ENCODE assay signal across 11 cellular contexts in genomic region chr18:46260016-46260878, GRCh38.
DNase-seq lines count a peak whose midpoint lies in the region; ATAC-seq, FAIRE-seq and TF ChIP-seq lines count a peak whose summit lies in the region.
"Had no signal": no experiment of that assay in that cellular context is flagged by ENCODE, and none has a peak within 500 bp of the region (broad histone marks: within the 10 kb centered on the region; RNA-seq: fewer than 3 reads in every experiment).

No MANE protein-coding gene starts in this region.

- no peak overlapping the region for H3K23ac ChIP-seq in H1 (ENCODE audit: insufficient read length)

- no peaks in the 10 kb centered on the region for H3K9me3 ChIP-seq in HUES6 (ENCODE audit: control insufficient read depth, insufficient read depth, low read depth, low read length)
- H3K9me3 ChIP-seq in H1 (ENCODE audit: insufficient read depth in 2 of 2, low read depth in 1 of 2, low read length in 1 of 2) = no peaks in the 10 kb centered on the region
- H3K9me3 ChIP-seq in ovary = no peaks in the 10 kb centered on the region

- ATAC-seq in GM21619 (IDR thresholded peaks at IDR 0.05; ENCODE audit: unreplicated experiment) = no peak

- peak; percentile 54 for DNase-seq in AG08395 (ENCODE audit: low spot score)
- no peak for DNase-seq in H1 (ENCODE audit: low read depth in 1 of 2, low spot score in 2 of 2)
- peak; percentile 51 for DNase-seq in myocyte (ENCODE audit: low read depth)
- DNase-seq in ovary = no peak
- DNase-seq in activated T-helper 2 cell treated with anti-CD3 and anti-CD28 coated beads, Interferon-gamma antibody, Interleukin-2, Interleukin-4, amounts not matched to agents 10 μg/mL and 5 μg/mL and 100 μg/mL, durations not matched to agents 14 hours and 24 hours and 36 hours (ENCODE audit: low spot score) = no peak
- DNase-seq in NCI-H1694 (lab: John Stamatoyannopoulos, UW) = no peak
- DNase-seq: activated CD4-positive, alpha-beta memory T cell treated with anti-CD3 and anti-CD28 coated beads, Interleukin-2, amount 10 ng/mL, durations not matched to agents 7 days and 5 days; cerebellar nuclear complex had no signal

- no peak overlapping the region for H3K4me3 Mint-ChIP-seq in activated T-helper 2 cell treated with anti-CD3 and anti-CD28 coated beads, Interferon-gamma antibody, Interleukin-2, Interleukin-4, amounts not matched to agents 10 μg/mL and 5 μg/mL and 100 μg/mL, durations not matched to agents 14 hours and 24 hours and 36 hours (ENCODE audit: low read depth)
- H3K4me3 Mint-ChIP-seq: activated CD4-positive, alpha-beta memory T cell treated with anti-CD3 and anti-CD28 coated beads, Interleukin-2, amount 10 ng/mL, durations not matched to agents 7 days and 5 days had no signal

- H4K20me1 ChIP-seq in H1 (replicated peaks in 1 of 2; ENCODE audit: control insufficient read depth in 1 of 2, insufficient read depth in 2 of 2, low read length in 2 of 2) = no peaks in the 10 kb centered on the region

- no peak overlapping the region for H4K5ac ChIP-seq in H1 (ENCODE audit: insufficient read length, low read depth, low read length)

- TF ChIP-seq POLR2A in H1 (IDR thresholded peaks at IDR 0.05; ENCODE audit: control extremely low read depth in 1 of 2, low read depth in 2 of 2, low read length in 2 of 2) (no peak), ovary (IDR thresholded peaks at IDR 0.05) (no peak)

- H2BK15ac ChIP-seq in H1 (ENCODE audit: low read length) = no peak overlapping the region

- FAIRE-seq in H1 (lab: Jason Lieb, UNC) = no peak

- WGBS in H1 (ENCODE audit: extremely low coverage in 1 of 2, insufficient coverage in 1 of 2, insufficient read length in 1 of 2, insufficient replicate concordance in 2 of 2, low coverage in 1 of 2, low lambda C conversion rate in 2 of 2, missing lambda C conversion rate in 1 of 2), 2 experiments = 83% methylated on average over 4 of the region's 4 CpGs; no CpG with 5 or more reads in 1 of the 2 experiments
- WGBS in ovary, 3 donors = 90 to 92% (median 91%) methylated on average over 4 of the region's 4 CpGs

- H3K4me3 ChIP-seq in HUES6 (ENCODE audit: low read depth, low read length) = no peak overlapping the region
- H3K4me3 ChIP-seq in H1 (ENCODE audit: extremely low read depth in 1 of 4, insufficient read depth in 2 of 4, low read depth in 3 of 4, low read length in 4 of 4) = no peak overlapping the region
- H3K4me3 ChIP-seq in ovary = no peak overlapping the region

- H4K8ac ChIP-seq in H1 (ENCODE audit: extremely low read depth, insufficient read depth, low read length) = no peak overlapping the region

- H2AFZ ChIP-seq in H1 (ENCODE audit: low read length) = no peak overlapping the region
- H2AFZ ChIP-seq: parathyroid adenoma had no signal

- 0 out of 2 replicates have a peak overlapping the region, but pooled peaks have one; percentile 14 for H3K27ac ChIP-seq in HUES6 (ENCODE audit: low read depth, low read length)
- H3K27ac ChIP-seq in H1 (ENCODE audit: low read depth, low read length) = no peak overlapping the region
- H3K27ac ChIP-seq in ovary = no peak overlapping the region
- H3K27ac ChIP-seq: parathyroid adenoma had no signal

- H3K9me3 Mint-ChIP-seq in activated T-helper 2 cell treated with anti-CD3 and anti-CD28 coated beads, Interferon-gamma antibody, Interleukin-2, Interleukin-4, amounts not matched to agents 10 μg/mL and 5 μg/mL and 100 μg/mL, durations not matched to agents 14 hours and 24 hours and 36 hours = no peaks in the 10 kb centered on the region
- H3K9me3 Mint-ChIP-seq: activated CD4-positive, alpha-beta memory T cell treated with anti-CD3 and anti-CD28 coated beads, Interleukin-2, amount 10 ng/mL, durations not matched to agents 7 days and 5 days had no signal

- H3K4me2 ChIP-seq in H1 (ENCODE audit: insufficient read depth in 1 of 2, low read depth in 2 of 2, low read length in 2 of 2) = peak overlapping the region in 1 of 2 experiments; percentile 2; a peak in 1 of 4 replicates

- CTCF ChIA-PET in H1 (lab: Charles Lee; ENCODE audit: partially characterized antibody) = interaction anchor here (0.6 to 1.8 kb wide), 7 partner anchors 11 to 86 kb away, joined by 3 to 6 read pairs (median 4); a partner anchor contains a TSS

- H2AK5ac ChIP-seq in H1 (ENCODE audit: low read depth, low read length) = no peak overlapping the region

- peaks cover 47% of the 10 kb centered on the region for H3K4me1 Mint-ChIP-seq in activated T-helper 2 cell treated with anti-CD3 and anti-CD28 coated beads, Interferon-gamma antibody, Interleukin-2, Interleukin-4, amounts not matched to agents 10 μg/mL and 5 μg/mL and 100 μg/mL, durations not matched to agents 14 hours and 24 hours and 36 hours (ENCODE audit: low read depth)

- no peak for TF ChIP-seq RAD21 in H1 (IDR thresholded peaks at IDR 0.05 in 1 of 2, conservative IDR thresholded peaks at IDR 0.05 in 1 of 2; ENCODE audit: low read depth in 2 of 2, low read length in 2 of 2)

- POLR2A ChIA-PET in H1 (lab: Charles Lee; ENCODE audit: partially characterized antibody) = interaction anchor here (1.0 to 2.0 kb wide), 5 partner anchors 8 to 87 kb away, joined by 3 to 6 read pairs (median 4); no protein-coding TSS in a partner anchor

- no peaks in the 10 kb centered on the region for H3K27me3 ChIP-seq in HUES6 (ENCODE audit: control insufficient read depth, insufficient read depth, low read length)
- no peaks in the 10 kb centered on the region for H3K27me3 ChIP-seq in H1 (replicated peaks in 1 of 4; ENCODE audit: control insufficient read depth in 3 of 4, extremely low read depth in 1 of 4, insufficient read depth in 3 of 4, low read length in 3 of 4)
- H3K27me3 ChIP-seq in ovary = no peaks in the 10 kb centered on the region

- TF ChIP-seq EP300 in H1 (IDR thresholded peaks at IDR 0.05; ENCODE audit: borderline replicate concordance in 1 of 2, low read depth in 2 of 2, low read length in 2 of 2) = no peak
- no peak for TF ChIP-seq EP300 in ovary (IDR thresholded peaks at IDR 0.05)

- H3K79me1 ChIP-seq in H1 (ENCODE audit: low read depth, low read length) = no peaks in the 10 kb centered on the region

- H3K27me3 Mint-ChIP-seq in activated T-helper 2 cell treated with anti-CD3 and anti-CD28 coated beads, Interferon-gamma antibody, Interleukin-2, Interleukin-4, amounts not matched to agents 10 μg/mL and 5 μg/mL and 100 μg/mL, durations not matched to agents 14 hours and 24 hours and 36 hours (ENCODE audit: low read depth) = no peaks in the 10 kb centered on the region
- H3K27me3 Mint-ChIP-seq: activated CD4-positive, alpha-beta memory T cell treated with anti-CD3 and anti-CD28 coated beads, Interleukin-2, amount 10 ng/mL, durations not matched to agents 7 days and 5 days had no signal

- intact Hi-C loops in ovary (cut with DNase I) = no loop called here
- intact Hi-C loops in activated T-helper 2 cell treated with anti-CD3 and anti-CD28 coated beads, Interferon-gamma antibody, Interleukin-2, Interleukin-4, amounts not matched to agents 10 μg/mL and 5 μg/mL and 100 μg/mL, durations not matched to agents 14 hours and 24 hours and 36 hours (cut with micrococcal nuclease) = no loop called here

- peaks cover 67% of the 10 kb centered on the region for H3K36me3 Mint-ChIP-seq in activated T-helper 2 cell treated with anti-CD3 and anti-CD28 coated beads, Interferon-gamma antibody, Interleukin-2, Interleukin-4, amounts not matched to agents 10 μg/mL and 5 μg/mL and 100 μg/mL, durations not matched to agents 14 hours and 24 hours and 36 hours (ENCODE audit: low read depth)

- no peak overlapping the region for H2BK120ac ChIP-seq in H1 (replicated peaks; ENCODE audit: low read depth, low read length)

- H3K4ac ChIP-seq in H1 (replicated peaks; ENCODE audit: insufficient read length, low read depth, low read length) = no peak overlapping the region

- peak overlapping the region; percentile 44; the same call in 1 of the 2 replicates for H2BK12ac ChIP-seq in H1 (ENCODE audit: low read depth, low read length)

- H3K36me3 ChIP-seq in HUES6 (ENCODE audit: control insufficient read depth, insufficient read depth, low read length) = no peaks in the 10 kb centered on the region; the same call in 1 of the 2 replicates
- H3K36me3 ChIP-seq in H1 (ENCODE audit: control insufficient read depth in 2 of 4, insufficient read depth in 4 of 4, low read length in 3 of 4) = peaks cover 0 to 8% (median 0%) of the 10 kb centered on the region in 4 experiments; a peak in 2 of 8 replicates
- H3K36me3 ChIP-seq in ovary = no peaks in the 10 kb centered on the region

- H3K4me1 ChIP-seq in HUES6 (ENCODE audit: control insufficient read depth, insufficient read depth, low read length) (peaks cover 54% of the 10 kb centered on the region), H1 (replicated peaks in 1 of 4; ENCODE audit: control insufficient read depth in 3 of 4, insufficient read depth in 4 of 4, low read length in 3 of 4) (peaks cover 8 to 44% (median 31%) of the 10 kb centered on the region in 4 experiments), ovary (ENCODE audit: insufficient read depth) (peaks cover 3% of the 10 kb centered on the region)

- no peak overlapping the region for H3K14ac ChIP-seq in H1 (ENCODE audit: insufficient read length)

- H2BK5ac ChIP-seq in H1 (ENCODE audit: low read depth, low read length) = no peak overlapping the region

- 0 out of 2 replicates have a peak overlapping the region, but pooled peaks have one; percentile 10 for H3K18ac ChIP-seq in H1 (ENCODE audit: extremely low read depth, low read length)

- no peak overlapping the region for H3K56ac ChIP-seq in H1 (replicated peaks; ENCODE audit: insufficient read length, low read depth, low read length)

- H2BK20ac ChIP-seq in H1 (ENCODE audit: low read length) = no peak overlapping the region

- peaks cover 0 to 4% of the 10 kb centered on the region in 2 experiments; a peak in 1 of 4 replicates for H3K79me2 ChIP-seq in H1 (ENCODE audit: control insufficient read depth in 1 of 2, insufficient read depth in 2 of 2, low read length in 2 of 2)

- H3K27ac Mint-ChIP-seq in activated T-helper 2 cell treated with anti-CD3 and anti-CD28 coated beads, Interferon-gamma antibody, Interleukin-2, Interleukin-4, amounts not matched to agents 10 μg/mL and 5 μg/mL and 100 μg/mL, durations not matched to agents 14 hours and 24 hours and 36 hours = no peak overlapping the region
- H3K27ac Mint-ChIP-seq: activated CD4-positive, alpha-beta memory T cell treated with anti-CD3 and anti-CD28 coated beads, Interleukin-2, amount 10 ng/mL, durations not matched to agents 7 days and 5 days had no signal

- H3K9ac ChIP-seq in HUES6 (ENCODE audit: low read length) (no peak overlapping the region), H1 (replicated peaks in 1 of 4; ENCODE audit: extremely low read depth in 1 of 4, low read depth in 3 of 4, low read length in 3 of 4) (no peak overlapping the region)
- H3K9ac ChIP-seq: parathyroid adenoma had no signal

- H3K23me2 ChIP-seq in H1 (ENCODE audit: low read depth, low read length) = no peaks in the 10 kb centered on the region

- no peak overlapping the region for H4K91ac ChIP-seq in H1 (replicated peaks; ENCODE audit: insufficient read length, low read length)

- TF ChIP-seq CTCF in H1 (IDR thresholded peaks at IDR 0.05; ENCODE audit: control extremely low read depth in 1 of 3, insufficient read depth in 1 of 3, low read depth in 1 of 3, low read length in 3 of 3) = no peak
- TF ChIP-seq CTCF in ovary (IDR thresholded peaks at IDR 0.05) = no peak

TF ChIP-seq in H1, 55 proteins besides CTCF, POLR2A, EP300 and RAD21 (continues in another document):
- TF ChIP-seq SUZ12 (IDR thresholded peaks at IDR 0.05; ENCODE audit: low read length) = no peak
- no peak for TF ChIP-seq ASH2L (IDR thresholded peaks at IDR 0.05; ENCODE audit: low read length)

Comparison
In these comparisons a context has a peak if more than half of its experiments do, and no peak if none do; other contexts are left out.
1. DNase-seq: peak in AG08395 (single experiment) and myocyte (single experiment); none in H1 (0 of 2), ovary (0 of 5), activated T-helper 2 cell treated with anti-CD3 and anti-CD28 coated beads, Interferon-gamma antibody, Interleukin-2, Interleukin-4, amounts not matched to agents 10 μg/mL and 5 μg/mL and 100 μg/mL, durations not matched to agents 14 hours and 24 hours and 36 hours (single experiment) and NCI-H1694 (single experiment).